ENCODE assay signal across 16 cellular contexts in genomic region chr3:187242900-187243299, GRCh38. TPM values are rescaled to one million over a fixed set of nuclear protein-coding genes. Genes with fewer than 3 reads are reported as not detected.
DNase-seq lines count a peak whose midpoint lies in the region; ATAC-seq and TF ChIP-seq lines count a peak whose summit lies in the region.
"Had no signal": no experiment of that assay in that cellular context is flagged by ENCODE, and none has a peak within 500 bp of the region (broad histone marks: within the 10 kb centered on the region; RNA-seq: fewer than 3 reads in every experiment).

No MANE protein-coding gene starts in this region.

- CTCF ChIA-PET in naive thymus-derived CD4-positive, alpha-beta T cell (lab: Charles Lee), result no interaction called here

- no peaks in the 10 kb centered on the region for H3K36me3 Mint-ChIP-seq in activated T-cell treated with anti-CD3 and anti-CD28 coated beads, Interleukin-2, amount 50 U/mL, for 4 hours (ENCODE audit: insufficient read depth)
- no peaks in the 10 kb centered on the region for H3K36me3 Mint-ChIP-seq in activated T-cell treated with anti-CD3 and anti-CD28 coated beads, Interleukin-2, amount 50 U/mL, for 24 hours (ENCODE audit: low read depth)
- H3K36me3 Mint-ChIP-seq in naive thymus-derived CD4-positive, alpha-beta T cell, result peaks cover 0 to 4% (median 0%) of the 10 kb centered on the region in 5 donors
- H3K36me3 Mint-ChIP-seq: CD4-positive, CD25-positive, alpha-beta regulatory T cell; IgD-negative memory B cell had no signal

- no peaks in the 10 kb centered on the region for H3K27me3 ChIP-seq in naive thymus-derived CD4-positive, alpha-beta T cell (ENCODE audit: control insufficient read depth in 2 of 2, insufficient read depth in 2 of 2, low read length in 2 of 2)
- H3K27me3 ChIP-seq: BLaER1 treated with 17β-estradiol and CSF1 and Interleukin-3, amounts not matched to agents 10 nM and 100 nM had no signal

- H3K4me3 Mint-ChIP-seq in activated T-cell treated with anti-CD3 and anti-CD28 coated beads, Interleukin-2, amount 50 U/mL, for 4 hours, result no peak overlapping the region
- no peak overlapping the region for H3K4me3 Mint-ChIP-seq in activated T-cell treated with anti-CD3 and anti-CD28 coated beads, Interleukin-2, amount 50 U/mL, for 24 hours
- H3K4me3 Mint-ChIP-seq in naive thymus-derived CD4-positive, alpha-beta T cell, result no peak overlapping the region
- H3K4me3 Mint-ChIP-seq: CD4-positive, CD25-positive, alpha-beta regulatory T cell; IgD-negative memory B cell had no signal

- H3K4me3 ChIP-seq in naive thymus-derived CD4-positive, alpha-beta T cell (ENCODE audit: low read length), result no peak overlapping the region
- H3K4me3 ChIP-seq: BLaER1 treated with 17β-estradiol and CSF1 and Interleukin-3, amounts not matched to agents 10 nM and 100 nM; GM23248 had no signal

- no peak overlapping the region for H3K27ac ChIP-seq in naive thymus-derived CD4-positive, alpha-beta T cell (ENCODE audit: low read depth, low read length)
- H3K27ac ChIP-seq: BLaER1 treated with 17β-estradiol and CSF1 and Interleukin-3, amounts not matched to agents 10 nM and 100 nM had no signal

- peaks cover 0 to 3% (median 0%) of the 10 kb centered on the region in 3 experiments for H3K9me3 ChIP-seq in naive thymus-derived CD4-positive, alpha-beta T cell (ENCODE audit: control insufficient read depth in 2 of 3, low read length in 3 of 3)

- ATAC-seq in activated T-cell treated with anti-CD3 and anti-CD28 coated beads, Interleukin-2, amount 50 U/mL, for 4 hours, result peak; percentile 18 to 23
- peak; percentile 66 for ATAC-seq in HG02610 (IDR thresholded peaks at IDR 0.05; ENCODE audit: unreplicated experiment)
- ATAC-seq in naive thymus-derived CD4-positive, alpha-beta T cell, result peak; percentile 10
- ATAC-seq: HCT116 had no signal

- H3K36me3 ChIP-seq in naive thymus-derived CD4-positive, alpha-beta T cell (ENCODE audit: control insufficient read depth in 2 of 3, insufficient read depth in 3 of 3, low read length in 3 of 3), result no peaks in the 10 kb centered on the region
- H3K36me3 ChIP-seq: BLaER1 treated with 17β-estradiol and CSF1 and Interleukin-3, amounts not matched to agents 10 nM and 100 nM had no signal

- peaks cover 0 to 15% of the 10 kb centered on the region in 2 donors for H3K4me1 ChIP-seq in naive thymus-derived CD4-positive, alpha-beta T cell (ENCODE audit: control insufficient read depth in 2 of 2, insufficient read depth in 2 of 2, low read length in 2 of 2)

- peaks cover 5% of the 10 kb centered on the region for H3K27me3 Mint-ChIP-seq in activated T-cell treated with anti-CD3 and anti-CD28 coated beads, Interleukin-2, amount 50 U/mL, for 4 hours (ENCODE audit: low read depth)
- no peaks in the 10 kb centered on the region for H3K27me3 Mint-ChIP-seq in activated T-cell treated with anti-CD3 and anti-CD28 coated beads, Interleukin-2, amount 50 U/mL, for 24 hours
- H3K27me3 Mint-ChIP-seq in naive thymus-derived CD4-positive, alpha-beta T cell, result peaks cover 0 to 24% (median 3%) of the 10 kb centered on the region in 5 donors

- DNase-seq in activated T-cell treated with anti-CD3 and anti-CD28 coated beads, Interleukin-2, amount 50 U/mL, for 4 hours, result no peak
- no peak for DNase-seq in activated T-cell treated with anti-CD3 and anti-CD28 coated beads, Interleukin-2, amount 50 U/mL, for 24 hours
- DNase-seq in GM10266 (ENCODE audit: extremely low spot score) (peak; percentile 38), mesenteric fat pad (ENCODE audit: low spot score) (no peak), SHP77 (lab: John Stamatoyannopoulos, UW) (no peak)
- DNase-seq in naive thymus-derived CD4-positive, alpha-beta T cell, result no peak
- DNase-seq: 8988T; CD4-positive, CD25-positive, alpha-beta regulatory T cell; DMS53; GF-D8 had no signal

- peaks cover 8% of the 10 kb centered on the region for H3K4me1 Mint-ChIP-seq in activated T-cell treated with anti-CD3 and anti-CD28 coated beads, Interleukin-2, amount 50 U/mL, for 4 hours (ENCODE audit: low read depth)
- peaks cover 10% of the 10 kb centered on the region for H3K4me1 Mint-ChIP-seq in activated T-cell treated with anti-CD3 and anti-CD28 coated beads, Interleukin-2, amount 50 U/mL, for 24 hours (ENCODE audit: low read depth)
- peaks cover 5 to 17% (median 12%) of the 10 kb centered on the region in 7 donors for H3K4me1 Mint-ChIP-seq in naive thymus-derived CD4-positive, alpha-beta T cell

- TF ChIP-seq CTCF in GM10266 (IDR thresholded peaks at IDR 0.05; ENCODE audit: control insufficient read depth, insufficient read depth, low read depth, missing control alignments), result no peak

- POLR2A ChIA-PET in naive thymus-derived CD4-positive, alpha-beta T cell (lab: Charles Lee), result no interaction called here

- intact Hi-C loops in naive thymus-derived CD4-positive, alpha-beta T cell (cut with micrococcal nuclease), result no loop called here

- peaks cover 7% of the 10 kb centered on the region for H3K9me3 Mint-ChIP-seq in activated T-cell treated with anti-CD3 and anti-CD28 coated beads, Interleukin-2, amount 50 U/mL, for 4 hours
- peaks cover 4% of the 10 kb centered on the region for H3K9me3 Mint-ChIP-seq in activated T-cell treated with anti-CD3 and anti-CD28 coated beads, Interleukin-2, amount 50 U/mL, for 24 hours
- H3K9me3 Mint-ChIP-seq in naive thymus-derived CD4-positive, alpha-beta T cell, result peaks cover 0 to 6% (median 3%) of the 10 kb centered on the region in 11 donors

- no peak overlapping the region for H3K27ac Mint-ChIP-seq in activated T-cell treated with anti-CD3 and anti-CD28 coated beads, Interleukin-2, amount 50 U/mL, for 24 hours
- H3K27ac Mint-ChIP-seq in naive thymus-derived CD4-positive, alpha-beta T cell, result no peak overlapping the region
- H3K27ac Mint-ChIP-seq: CD4-positive, CD25-positive, alpha-beta regulatory T cell; IgD-negative memory B cell had no signal

RNA-seq across cellular contexts. Expression of gene RTP1, which starts 45.6 kb away (rescaled TPM):
- total RNA-seq in activated T-cell treated with anti-CD3 and anti-CD28 coated beads, Interleukin-2, amount 50 U/mL, for 4 hours, result not detected
- not detected for total RNA-seq in naive thymus-derived CD4-positive, alpha-beta T cell
- not detected for polyA plus RNA-seq in naive thymus-derived CD4-positive, alpha-beta T cell
- total RNA-seq in mesenteric fat pad, result not detected
- total RNA-seq: CD4-positive, CD25-positive, alpha-beta regulatory T cell; GM23248; HT-29 had no signal
- polyA plus RNA-seq: CD4-positive, CD25-positive, alpha-beta regulatory T cell; GM23248; IgD-negative memory B cell had no signal

RNA-seq across cellular contexts. Expression of gene MASP1, which starts 48.6 kb away (rescaled TPM):
- total RNA-seq in activated T-cell treated with anti-CD3 and anti-CD28 coated beads, Interleukin-2, amount 50 U/mL, for 4 hours, result under 1 TPM in 2 of 3 donors, not detected in 1; 0.13 to 0.35 TPM
- not detected for total RNA-seq in naive thymus-derived CD4-positive, alpha-beta T cell
- polyA plus RNA-seq in naive thymus-derived CD4-positive, alpha-beta T cell, result not detected
- 3.2 TPM for total RNA-seq in mesenteric fat pad
- total RNA-seq: CD4-positive, CD25-positive, alpha-beta regulatory T cell; HT-29 had no signal
- polyA plus RNA-seq: CD4-positive, CD25-positive, alpha-beta regulatory T cell; IgD-negative memory B cell had no signal

Comparison
In these comparisons a context has a peak if more than half of its experiments do, and no peak if none do; other contexts are left out.
1. ATAC-seq: peak in every context shown above with its lines; median percentile 66 in HG02610; 20 in activated T-cell treated with anti-CD3 and anti-CD28 coated beads, Interleukin-2, amount 50 U/mL, for 4 hours; 10 in naive thymus-derived CD4-positive, alpha-beta T cell.